In the genomic region with DNA sequence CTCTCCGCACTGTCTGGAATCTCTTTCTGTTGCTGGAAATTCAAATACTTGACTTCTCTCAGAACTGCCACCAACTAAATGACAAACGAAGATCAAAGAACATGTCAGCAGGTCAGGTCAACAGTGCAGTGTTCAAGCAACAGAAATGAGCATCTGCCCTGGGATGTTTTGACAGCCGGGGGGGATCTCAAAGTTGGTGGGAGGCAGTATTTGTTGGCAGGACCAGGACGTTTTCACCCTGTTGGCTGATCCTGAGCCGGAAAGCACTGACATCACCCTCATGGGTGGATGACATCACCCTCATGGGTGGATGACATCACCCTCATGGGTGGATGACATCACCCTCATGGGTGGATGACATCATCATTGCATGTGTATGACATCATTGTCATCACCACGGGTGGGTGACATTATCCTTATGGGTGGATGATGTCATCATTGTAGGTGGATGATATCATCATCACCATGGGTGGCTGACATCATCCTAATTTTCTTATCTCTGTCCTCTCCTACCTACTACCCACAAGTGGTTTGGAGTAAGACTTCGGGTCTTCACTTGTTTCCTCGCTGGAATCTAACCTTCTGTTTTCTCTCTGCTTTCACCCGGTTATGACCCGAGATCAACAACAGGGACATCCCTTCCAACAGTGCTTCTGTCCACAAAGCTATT, we compare ENCODE assay signal across 19 cellular contexts. TPM values are rescaled to one million over a fixed set of nuclear protein-coding genes. Genes with fewer than 3 reads are reported as not detected.
DNase-seq lines count a peak whose midpoint lies in the region; ATAC-seq and TF ChIP-seq lines count a peak whose summit lies in the region.
"Had no signal": no experiment of that assay in that cellular context is flagged by ENCODE, and none has a peak within 500 bp of the region (broad histone marks: within the 10 kb centered on the region; RNA-seq: fewer than 3 reads in every experiment).

No MANE protein-coding gene starts in this region.

- no TSS peak for BruUV-seq in Panc1 (replicated peaks; lab: Mats Ljungman, UMichigan)

- no peaks in the 10 kb centered on the region for H3K4me1 ChIP-seq in Panc1 (ENCODE audit: control insufficient read depth, insufficient read depth, low read length)
- H3K4me1 ChIP-seq in smooth muscle cell (ENCODE audit: low read depth): no peaks in the 10 kb centered on the region
- H3K4me1 ChIP-seq: uterus had no signal

- no peak overlapping the region for H3K4me3 Mint-ChIP-seq in natural killer cell
- H3K4me3 Mint-ChIP-seq: activated B cell treated with CpG ODN at 0.5 μM for 24 hours; activated naive CD8-positive, alpha-beta T cell; B cell; neural crest cell had no signal

- H3K4me3 ChIP-seq in Panc1 (ENCODE audit: low read depth in 2 of 2, low read length in 2 of 2): no peak overlapping the region
- no peak overlapping the region for H3K4me3 ChIP-seq in brain microvascular endothelial cell (ENCODE audit: low read depth, low read length)
- no peak overlapping the region for H3K4me3 ChIP-seq in smooth muscle cell
- H3K4me3 ChIP-seq: coronary artery, uterus had no signal

- no peaks in the 10 kb centered on the region for H4K20me1 ChIP-seq in smooth muscle cell (ENCODE audit: low read depth)

- H3K27ac ChIP-seq in Panc1 (ENCODE audit: low read length): no peak overlapping the region
- H3K27ac ChIP-seq in brain microvascular endothelial cell: peak overlapping the region; percentile 45
- peak overlapping the region; percentile 60 for H3K27ac ChIP-seq in smooth muscle cell (ENCODE audit: low read depth)
- H3K27ac ChIP-seq: coronary artery, uterus had no signal

- CTCF ChIA-PET in Panc1 (lab: Charles Lee): no interaction called here

- H3K27me3 Mint-ChIP-seq in natural killer cell (ENCODE audit: low read depth in 2 of 2): no peaks in the 10 kb centered on the region
- H3K27me3 Mint-ChIP-seq: activated naive CD8-positive, alpha-beta T cell had no signal

- peak overlapping the region; percentile 12 for H3K9ac ChIP-seq in smooth muscle cell (ENCODE audit: low read depth)

- H3K36me3 Mint-ChIP-seq in natural killer cell: no peaks in the 10 kb centered on the region
- H3K36me3 Mint-ChIP-seq: activated naive CD8-positive, alpha-beta T cell had no signal

- WGBS in smooth muscle cell (ENCODE audit: low lambda C conversion rate): 85% methylated on average over 10 of the region's 10 CpGs

- H2AFZ ChIP-seq in smooth muscle cell (ENCODE audit: low read depth): no peak overlapping the region

- H3F3A ChIP-seq in smooth muscle cell (ENCODE audit: low read depth): no peaks in the 10 kb centered on the region

- H3K9me3 Mint-ChIP-seq in natural killer cell: no peaks in the 10 kb centered on the region
- H3K9me3 Mint-ChIP-seq: activated B cell treated with CpG ODN at 0.5 μM for 24 hours, neural crest cell had no signal

- H3K36me3 ChIP-seq in Panc1 (ENCODE audit: control insufficient read depth, insufficient read depth, low read length): no peaks in the 10 kb centered on the region
- H3K36me3 ChIP-seq in brain microvascular endothelial cell (replicated peaks): no peaks in the 10 kb centered on the region
- H3K36me3 ChIP-seq in smooth muscle cell (ENCODE audit: low read depth): no peaks in the 10 kb centered on the region
- H3K36me3 ChIP-seq: uterus had no signal

- in situ Hi-C loops in Panc1 (cut with HindIII; ENCODE audit: low pct_unique_long_range_greater_than_20kb, low sequenced_read_pairs) (no loop called here), brain microvascular endothelial cell (cut with HindIII; ENCODE audit: low pct_ligation_motif_present, low sequenced_read_pairs) (no loop called here)

- no peak overlapping the region for H3K27ac Mint-ChIP-seq in natural killer cell
- H3K27ac Mint-ChIP-seq: activated B cell treated with CpG ODN at 0.5 μM for 24 hours; activated naive CD8-positive, alpha-beta T cell; B cell had no signal

- POLR2A ChIA-PET in Panc1 (lab: Charles Lee): no interaction called here

- ATAC-seq in Panc1: peak; percentile 52
- ATAC-seq in natural killer cell: no peak

- intact Hi-C loops in Panc1 (cut with micrococcal nuclease; ENCODE audit: unreplicated experiment): no loop called here
- intact Hi-C loops in natural killer cell (cut with micrococcal nuclease): no loop called here

- H3K79me2 ChIP-seq in smooth muscle cell (ENCODE audit: low read depth): no peaks in the 10 kb centered on the region

- TF ChIP-seq CTCF in Panc1 (IDR thresholded peaks at IDR 0.05) (no peak), brain microvascular endothelial cell (IDR thresholded peaks at IDR 0.05; ENCODE audit: low read depth, low read length, missing control alignments) (no peak), smooth muscle cell (IDR thresholded peaks at IDR 0.05; ENCODE audit: borderline replicate concordance, insufficient read depth, poor library complexity, severe bottlenecking) (no peak), natural killer cell (IDR thresholded peaks at IDR 0.05) (no peak)

- H3K27me3 ChIP-seq in Panc1 (ENCODE audit: control insufficient read depth, insufficient read depth, low read length): no peaks in the 10 kb centered on the region
- H3K27me3 ChIP-seq in brain microvascular endothelial cell (replicated peaks): peaks cover 2% of the 10 kb centered on the region
- H3K27me3 ChIP-seq in smooth muscle cell (ENCODE audit: low read depth): no peaks in the 10 kb centered on the region
- H3K27me3 ChIP-seq: uterus had no signal

- no peaks in the 10 kb centered on the region for H3K4me1 Mint-ChIP-seq in natural killer cell
- H3K4me1 Mint-ChIP-seq: activated B cell treated with CpG ODN at 0.5 μM for 24 hours, B cell, neural crest cell had no signal

- H3K4me2 ChIP-seq in smooth muscle cell: no peak overlapping the region

- peak; percentile 36 to 53 for DNase-seq in activated T-cell treated with anti-CD3 and anti-CD28 coated beads, Interleukin-2, amount 50 U/mL, for 48 hours
- no peak for DNase-seq in activated T-cell treated with anti-CD3 and anti-CD28 coated beads, Interleukin-2, amount 50 U/mL, for 1 hour
- peak; percentile 12 for DNase-seq in Panc1 (ENCODE audit: low read depth, low spot score)
- DNase-seq in brain microvascular endothelial cell: peak; percentile 8
- DNase-seq in smooth muscle cell (lab: John Stamatoyannopoulos, UW; ENCODE audit: unreplicated experiment): no peak
- no peak for DNase-seq in DMS79 treated with DMSO at 0.1 percent for 48 hours (lab: John Stamatoyannopoulos, UW)
- DNase-seq in NCI-H446 treated with DMSO at 0.1 percent for 48 hours (lab: John Stamatoyannopoulos, UW): no peak
- DNase-seq in natural killer cell: no peak
- DNase-seq: activated B cell treated with CpG ODN at 0.5 μM for 24 hours, left cardiac atrium, MM.1S, NCI-H510A, SHP77 treated with DMSO at 0.1 percent for 48 hours, small intestine, uterus had no signal

- no peaks in the 10 kb centered on the region; the same call in 1 of the 2 replicates for H3K9me3 ChIP-seq in Panc1 (ENCODE audit: control insufficient read depth, insufficient read depth, low read depth, low read length)
- H3K9me3 ChIP-seq in smooth muscle cell (replicated peaks; ENCODE audit: low read depth): no peaks in the 10 kb centered on the region
- H3K9me3 ChIP-seq: uterus had no signal

RNA-seq across cellular contexts. Expression of a gene that starts 18.9 kb away (rescaled TPM):
- total RNA-seq in Panc1 (2021; ENCODE audit: unreplicated experiment) (0.18 TPM), smooth muscle cell (0.18 and 0.27 TPM in 2 replicates), natural killer cell (under 1 TPM; 0.16 to 0.25 (median 0.24) TPM)
- 1.1 TPM for polyA plus RNA-seq in Panc1 (2012; ENCODE audit: insufficient read length)
- 0.98 and 4.2 TPM in 2 replicates for polyA plus RNA-seq in smooth muscle cell

Comparison
In these comparisons a context has a peak if more than half of its experiments do, and no peak if none do; other contexts are left out.
1. DNase-seq: peak in activated T-cell treated with anti-CD3 and anti-CD28 coated beads, Interleukin-2, amount 50 U/mL, for 48 hours (2 of 2), Panc1 (single experiment) and brain microvascular endothelial cell (single experiment); none in activated T-cell treated with anti-CD3 and anti-CD28 coated beads, Interleukin-2, amount 50 U/mL, for 1 hour (single experiment), smooth muscle cell (single experiment), DMS79 treated with DMSO at 0.1 percent for 48 hours (single experiment), NCI-H446 treated with DMSO at 0.1 percent for 48 hours (single experiment) and natural killer cell (single experiment).